Comparison of ENCODE assay signal across 10 cellular contexts in the genomic region with DNA sequence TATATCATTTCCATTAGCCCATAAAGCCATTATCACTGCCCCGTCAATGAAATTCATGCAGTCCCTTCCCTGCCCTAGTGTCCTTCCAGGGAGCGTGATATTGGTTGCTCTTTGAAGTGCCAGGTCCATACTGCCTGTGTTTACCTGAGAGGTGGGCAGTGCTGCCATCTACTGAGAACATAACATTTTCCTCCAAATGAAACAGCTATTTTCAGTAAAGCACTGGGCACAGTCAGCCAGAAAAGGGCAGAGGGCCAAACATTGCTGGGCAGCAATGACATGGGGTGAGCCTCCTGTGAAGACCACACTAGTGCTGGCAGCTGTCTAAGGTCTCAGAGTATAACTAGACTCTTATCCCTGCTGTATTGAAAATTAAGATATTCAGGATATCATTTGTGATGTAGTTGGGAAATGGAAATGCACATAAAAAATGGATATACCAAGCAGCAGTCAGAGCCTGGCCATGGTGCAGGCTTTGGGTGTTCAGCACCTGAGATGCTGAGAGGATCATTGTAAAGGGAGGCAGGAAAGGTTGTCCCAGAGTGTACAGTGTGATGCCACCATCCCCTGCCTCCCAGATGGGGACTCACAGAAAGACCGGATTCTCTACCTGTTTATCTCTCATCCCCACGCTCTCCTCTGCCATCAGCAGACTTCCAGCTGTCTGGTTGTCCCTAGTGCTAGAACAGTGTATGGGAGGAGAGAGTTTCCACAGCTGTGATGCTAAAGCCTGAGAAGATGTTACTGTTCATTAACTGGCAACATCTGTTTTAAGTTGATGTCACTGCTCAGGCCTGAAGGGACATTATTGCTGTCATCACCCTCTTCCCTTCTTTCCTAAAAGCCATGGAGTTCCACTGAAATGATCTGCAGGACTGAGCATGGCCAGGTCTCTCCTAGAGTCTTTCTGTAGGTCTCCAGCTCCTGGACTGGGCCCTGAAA.
DNase-seq lines count a peak whose midpoint lies in the region; ATAC-seq, FAIRE-seq and TF ChIP-seq lines count a peak whose summit lies in the region.
"Had no signal": no experiment of that assay in that cellular context is flagged by ENCODE, and none has a peak within 500 bp of the region (broad histone marks: within the 10 kb centered on the region; RNA-seq: fewer than 3 reads in every experiment).

No MANE protein-coding gene starts in this region.

- in situ Hi-C loops in Caki2 (cut with HindIII; ENCODE audit: low pct_unique_long_range_greater_than_20kb, low sequenced_read_pairs): no loop called here

- H3K27ac ChIP-seq in KMS-11 (no peak overlapping the region), breast epithelium (peak overlapping the region; percentile 5 to 69), lower lobe of right lung (no peak overlapping the region)

- no peaks in the 10 kb centered on the region for H3K9me3 Mint-ChIP-seq in effector memory CD8-positive, alpha-beta T cell

- no peak overlapping the region for H2AFZ ChIP-seq in KMS-11 (ENCODE audit: low read depth)

- no peak overlapping the region for H3K4me3 ChIP-seq in KMS-11 (IDR thresholded peaks at IDR 0.05; ENCODE audit: insufficient read depth, low read depth, low read length)
- H3K4me3 ChIP-seq in breast epithelium: no peak overlapping the region
- H3K4me3 ChIP-seq in lower lobe of right lung: no peak overlapping the region

- H3K4me2 ChIP-seq in KMS-11: no peak overlapping the region

- no peak for TF ChIP-seq POLR2A in breast epithelium (IDR thresholded peaks at IDR 0.05)

- peaks cover 13 to 15% of the 10 kb centered on the region in 2 donors for H3K27me3 Mint-ChIP-seq in effector memory CD8-positive, alpha-beta T cell

- ATAC-seq in lower lobe of right lung (peak; percentile 21 to 23), GM18867 (IDR thresholded peaks at IDR 0.05; ENCODE audit: unreplicated experiment) (no peak)
- ATAC-seq in effector memory CD8-positive, alpha-beta T cell (replicated peaks): no peak

- no peak overlapping the region for H3K27ac Mint-ChIP-seq in effector memory CD8-positive, alpha-beta T cell
- H3K27ac Mint-ChIP-seq: activated T-cell treated with anti-CD3 and anti-CD28 coated beads, Interleukin-2, amount 50 U/mL, for 72 hours had no signal

- H3K4me3 Mint-ChIP-seq in effector memory CD8-positive, alpha-beta T cell: no peak overlapping the region
- H3K4me3 Mint-ChIP-seq: activated T-cell treated with anti-CD3 and anti-CD28 coated beads, Interleukin-2, amount 50 U/mL, for 72 hours had no signal

- no peak overlapping the region for H3K9ac ChIP-seq in KMS-11

- DNase-seq in Caki2 (ENCODE audit: low read depth) (peak; percentile 27), breast epithelium (ENCODE audit: low spot score in 2 of 2) (no peak), lower lobe of right lung (no peak), HuH-7 (ENCODE audit: low spot score) (no peak), frontal cortex (ENCODE audit: low spot score in 2 of 2) (no peak)
- DNase-seq in effector memory CD8-positive, alpha-beta T cell: no peak
- DNase-seq: activated T-cell treated with anti-CD3 and anti-CD28 coated beads, Interleukin-2, amount 50 U/mL, for 72 hours; OCI-M1 had no signal

- no peaks in the 10 kb centered on the region for H3K36me3 Mint-ChIP-seq in effector memory CD8-positive, alpha-beta T cell (ENCODE audit: insufficient read depth)

- H3K36me3 ChIP-seq in KMS-11 (ENCODE audit: insufficient read depth) (no peaks in the 10 kb centered on the region), breast epithelium (no peaks in the 10 kb centered on the region), lower lobe of right lung (no peaks in the 10 kb centered on the region)

- H4K20me1 ChIP-seq in KMS-11 (ENCODE audit: insufficient read depth): no peaks in the 10 kb centered on the region

- FAIRE-seq in frontal cortex (lab: Jason Lieb, UNC): no peak

- no peaks in the 10 kb centered on the region for H3K4me1 Mint-ChIP-seq in effector memory CD8-positive, alpha-beta T cell (ENCODE audit: low read depth in 2 of 2)

- no peaks in the 10 kb centered on the region for H3K4me1 ChIP-seq in KMS-11 (ENCODE audit: low read depth, poor library complexity, severe bottlenecking)
- H3K4me1 ChIP-seq in breast epithelium: no peaks in the 10 kb centered on the region
- no peaks in the 10 kb centered on the region for H3K4me1 ChIP-seq in lower lobe of right lung

- H3K79me2 ChIP-seq in KMS-11 (ENCODE audit: insufficient read depth, low read depth): no peaks in the 10 kb centered on the region

- TF ChIP-seq CTCF in KMS-11 (conservative IDR thresholded peaks at IDR 0.05; ENCODE audit: low read depth, low read length) (0 out of 2 replicates have a peak, but pooled peaks have one; percentile 23), breast epithelium (IDR thresholded peaks at IDR 0.05) (no peak), lower lobe of right lung (IDR thresholded peaks at IDR 0.05) (no peak)

- intact Hi-C loops in breast epithelium (cut with DNase I; ENCODE audit: low total_unique reads): no loop called here
- intact Hi-C loops in lower lobe of right lung (cut with DNase I): no loop called here

- H3K27me3 ChIP-seq in KMS-11 (ENCODE audit: insufficient read depth, low read depth) (no peaks in the 10 kb centered on the region), breast epithelium (no peaks in the 10 kb centered on the region), lower lobe of right lung (ENCODE audit: low read depth) (no peaks in the 10 kb centered on the region)

- H3K9me3 ChIP-seq in breast epithelium (peaks cover 5 to 8% of the 10 kb centered on the region in 2 donors), lower lobe of right lung (peaks cover 7% of the 10 kb centered on the region)

Comparison
In these comparisons a context has a peak if more than half of its experiments do, and no peak if none do; other contexts are left out.
1. H3K27ac ChIP-seq: peak in breast epithelium (2 of 2); none in KMS-11 (single experiment) and lower lobe of right lung (single experiment).
2. ATAC-seq: peak in lower lobe of right lung (2 of 2); none in GM18867 (single experiment) and effector memory CD8-positive, alpha-beta T cell (single experiment).